ENCODE assay signal across 8 cellular contexts in the genomic region with DNA sequence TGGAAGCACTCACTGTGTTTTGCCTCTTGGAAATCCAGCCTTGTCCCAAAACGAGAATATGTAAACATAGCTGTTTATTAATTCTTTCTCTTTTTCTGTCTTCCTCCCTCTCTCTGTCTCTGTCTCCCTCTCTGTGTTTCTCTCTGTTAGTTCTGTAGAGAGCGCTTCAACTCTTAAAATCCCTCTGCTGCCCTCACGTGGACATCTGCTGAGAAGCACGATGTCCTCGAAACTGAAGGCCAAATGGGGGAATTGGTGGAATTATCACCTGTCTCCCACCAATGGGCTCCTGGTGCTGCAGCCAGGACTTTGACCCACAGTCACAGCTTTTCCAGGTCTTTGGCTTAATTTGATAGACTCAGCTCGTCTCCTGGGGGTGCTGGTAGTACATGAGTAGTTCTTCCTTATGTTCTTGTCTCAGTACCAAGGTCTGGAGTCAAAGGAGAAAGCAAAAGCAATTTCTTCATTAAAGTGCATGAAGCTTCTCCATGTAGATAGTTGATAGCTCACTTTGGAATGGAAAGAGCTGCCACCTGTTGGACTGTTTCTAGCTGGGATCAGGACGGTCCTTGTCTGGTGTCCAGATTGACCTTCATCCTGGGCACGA. TPM values are rescaled to one million over a fixed set of nuclear protein-coding genes. Genes with fewer than 3 reads are reported as not detected.
DNase-seq lines count a peak whose midpoint lies in the region; ATAC-seq and TF ChIP-seq lines count a peak whose summit lies in the region.

No MANE protein-coding gene starts in this region.

- H3K4me1 ChIP-seq in Panc1 (ENCODE audit: control insufficient read depth, insufficient read depth, low read length), result no peaks in the 10 kb centered on the region

- no TSS peak for BruUV-seq in Panc1 (replicated peaks; lab: Mats Ljungman, UMichigan)

- CTCF ChIA-PET in CD4-positive, alpha-beta T cell (lab: Charles Lee), result interaction anchor here (0.6 to 2.5 kb wide), 19 partner anchors 8 to 374 kb away, joined by 3 to 23 read pairs (median 3); a partner anchor contains a TSS
- CTCF ChIA-PET in Panc1 (lab: Charles Lee), result interaction anchor here (0.5 to 1.5 kb wide), 3 partner anchors 273 to 375 kb away, joined by 4 to 10 read pairs (median 9); no protein-coding TSS in a partner anchor

- no peaks in the 10 kb centered on the region for H3K27me3 ChIP-seq in CD4-positive, alpha-beta T cell (ENCODE audit: control insufficient read depth, insufficient read depth, low read length)
- H3K27me3 ChIP-seq in Panc1 (ENCODE audit: control insufficient read depth, insufficient read depth, low read length), result peaks cover 2% of the 10 kb centered on the region; the same call in 1 of the 2 replicates

- peak; percentile 73 to 87 (median 78) for DNase-seq in CD4-positive, alpha-beta T cell
- DNase-seq in GM20000 (ENCODE audit: low spot score), result peak; percentile 68
- peak; percentile 70 for DNase-seq in KG1 (lab: John Stamatoyannopoulos, UW)
- peak; percentile 33 for DNase-seq in Panc1 (ENCODE audit: low read depth, low spot score)
- peak; percentile 87 for DNase-seq in activated T-cell treated with anti-CD3 and anti-CD28 coated beads, Interleukin-2, amount 50 U/mL, for 24 hours
- peak; percentile 57 for DNase-seq in fibroblast of gingiva (ENCODE audit: low read depth)
- peak; percentile 78 for DNase-seq in nephron progenitor cell
- DNase-seq in stimulated activated naive CD8-positive, alpha-beta T cell treated with anti-CD3 and anti-CD28 coated beads, Interleukin-15, Interleukin-2, amounts not matched to agents 100 U/mL and 50 U/mL, for 24 hours, result peak; percentile 86

- H3K4me3 Mint-ChIP-seq in CD4-positive, alpha-beta T cell, result no peak overlapping the region
- H3K4me3 Mint-ChIP-seq in activated T-cell treated with anti-CD3 and anti-CD28 coated beads, Interleukin-2, amount 50 U/mL, for 24 hours, result peak overlapping the region; percentile 69
- no peak overlapping the region for H3K4me3 Mint-ChIP-seq in nephron progenitor cell

- H3K27me3 Mint-ChIP-seq in CD4-positive, alpha-beta T cell, result no peaks in the 10 kb centered on the region
- no peaks in the 10 kb centered on the region for H3K27me3 Mint-ChIP-seq in activated T-cell treated with anti-CD3 and anti-CD28 coated beads, Interleukin-2, amount 50 U/mL, for 24 hours
- H3K27me3 Mint-ChIP-seq in nephron progenitor cell (ENCODE audit: low read depth, poor library complexity), result peaks cover 8% of the 10 kb centered on the region

- H3K27ac ChIP-seq in CD4-positive, alpha-beta T cell (ENCODE audit: low read depth, low read length), result no peak overlapping the region
- no peak overlapping the region for H3K27ac ChIP-seq in Panc1 (ENCODE audit: low read length)

- in situ Hi-C loops in Panc1 (cut with HindIII; ENCODE audit: low pct_unique_long_range_greater_than_20kb, low sequenced_read_pairs), result no loop called here

- intact Hi-C loops in CD4-positive, alpha-beta T cell (cut with DNase I, micrococcal nuclease), result loop anchor here (1.0 to 5.0 kb wide), 12 partner anchors 61 to 360 kb away; a partner anchor contains a TSS
- intact Hi-C loops in Panc1 (cut with micrococcal nuclease; ENCODE audit: unreplicated experiment), result loop anchor here (1.0 to 2.0 kb wide), 2 partner anchors 272 to 360 kb away; no protein-coding TSS in a partner anchor

- no peaks in the 10 kb centered on the region for H3K9me3 Mint-ChIP-seq in CD4-positive, alpha-beta T cell
- no peaks in the 10 kb centered on the region for H3K9me3 Mint-ChIP-seq in activated T-cell treated with anti-CD3 and anti-CD28 coated beads, Interleukin-2, amount 50 U/mL, for 24 hours
- H3K9me3 Mint-ChIP-seq in nephron progenitor cell, result no peaks in the 10 kb centered on the region

- no peak overlapping the region for H3K27ac Mint-ChIP-seq in CD4-positive, alpha-beta T cell
- H3K27ac Mint-ChIP-seq in activated T-cell treated with anti-CD3 and anti-CD28 coated beads, Interleukin-2, amount 50 U/mL, for 24 hours, result peak overlapping the region; percentile 82
- no peak overlapping the region for H3K27ac Mint-ChIP-seq in nephron progenitor cell

- H3K4me3 ChIP-seq in Panc1 (ENCODE audit: low read depth in 2 of 2, low read length in 2 of 2), result no peak overlapping the region

- H3K4me1 Mint-ChIP-seq in CD4-positive, alpha-beta T cell (ENCODE audit: low read depth), result peaks cover 9% of the 10 kb centered on the region
- H3K4me1 Mint-ChIP-seq in activated T-cell treated with anti-CD3 and anti-CD28 coated beads, Interleukin-2, amount 50 U/mL, for 24 hours (ENCODE audit: low read depth), result peaks cover 51% of the 10 kb centered on the region
- peaks cover 9% of the 10 kb centered on the region for H3K4me1 Mint-ChIP-seq in nephron progenitor cell

- POLR2A ChIA-PET in CD4-positive, alpha-beta T cell (lab: Charles Lee), result interaction anchor here (0.6 to 3.0 kb wide), 16 partner anchors 13 to 375 kb away, joined by 3 to 20 read pairs (median 4); a partner anchor contains a TSS
- POLR2A ChIA-PET in Panc1 (lab: Charles Lee), result interaction anchor here (0.6 kb wide), 1 partner anchor 375 kb away, joined by 3 read pairs; no protein-coding TSS in a partner anchor

- ATAC-seq in CD4-positive, alpha-beta T cell (ENCODE audit: poor library complexity), result peak; percentile 98
- ATAC-seq in Panc1, result peak; percentile 96
- peak; percentile 57 for ATAC-seq in stimulated activated naive CD8-positive, alpha-beta T cell treated with anti-CD3 and anti-CD28 coated beads, Interleukin-15, Interleukin-2, amounts not matched to agents 100 U/mL and 50 U/mL, for 24 hours

- H3K36me3 Mint-ChIP-seq in CD4-positive, alpha-beta T cell (ENCODE audit: low read depth), result no peaks in the 10 kb centered on the region
- H3K36me3 Mint-ChIP-seq in activated T-cell treated with anti-CD3 and anti-CD28 coated beads, Interleukin-2, amount 50 U/mL, for 24 hours (ENCODE audit: low read depth), result no peaks in the 10 kb centered on the region
- no peaks in the 10 kb centered on the region for H3K36me3 Mint-ChIP-seq in nephron progenitor cell (ENCODE audit: low read depth)

- H3K9me3 ChIP-seq in CD4-positive, alpha-beta T cell (ENCODE audit: control insufficient read depth, low read length), result no peaks in the 10 kb centered on the region
- H3K9me3 ChIP-seq in Panc1 (ENCODE audit: control insufficient read depth, insufficient read depth, low read depth, low read length), result no peaks in the 10 kb centered on the region

- no peaks in the 10 kb centered on the region for H3K36me3 ChIP-seq in Panc1 (ENCODE audit: control insufficient read depth, insufficient read depth, low read length)

- TF ChIP-seq CTCF in CD4-positive, alpha-beta T cell (IDR thresholded peaks at IDR 0.05), result peak; percentile 87
- TF ChIP-seq CTCF in GM20000 (IDR thresholded peaks at IDR 0.05; ENCODE audit: extremely low read depth, missing control alignments) (peak; percentile 65), Panc1 (IDR thresholded peaks at IDR 0.05) (peak; percentile 88), nephron progenitor cell (IDR thresholded peaks at IDR 0.05) (peak; percentile 71)

RNA-seq across cellular contexts. Expression of a gene that starts 5.5 kb away (rescaled TPM):
- under 1 TPM in 1 of 2 experiments, not detected in 1; 0.08 TPM for total RNA-seq in CD4-positive, alpha-beta T cell
- total RNA-seq in Panc1 (2021; ENCODE audit: unreplicated experiment), result not detected
- not detected for polyA plus RNA-seq in Panc1 (2012; ENCODE audit: insufficient read length)

Comparison
In these comparisons a context has a peak if more than half of its experiments do, and no peak if none do; other contexts are left out.
1. DNase-seq: peak in every context shown above with its lines; median percentile 87 in activated T-cell treated with anti-CD3 and anti-CD28 coated beads, Interleukin-2, amount 50 U/mL, for 24 hours; 86 in stimulated activated naive CD8-positive, alpha-beta T cell treated with anti-CD3 and anti-CD28 coated beads, Interleukin-15, Interleukin-2, amounts not matched to agents 100 U/mL and 50 U/mL, for 24 hours; 78 in nephron progenitor cell; 78 in CD4-positive, alpha-beta T cell; 70 in KG1; 68 in GM20000; 57 in fibroblast of gingiva; 33 in Panc1.